Comparison of ENCODE assay signal across 8 cellular contexts in genomic region chr9:129174724-129175514, GRCh38. TPM values are rescaled to one million over a fixed set of nuclear protein-coding genes. Genes with fewer than 3 reads are reported as not detected.
A peak's percentile ranks its signal among the peaks of the same experiment; 100 is the strongest.
DNase-seq lines count a peak whose midpoint lies in the region; ATAC-seq, FAIRE-seq and TF ChIP-seq lines count a peak whose summit lies in the region.

No MANE protein-coding gene starts in this region.

- no TSS peak for BruUV-seq in A673 (replicated peaks; lab: Mats Ljungman, UMichigan)

- no peaks in the 10 kb centered on the region for H3K9me3 ChIP-seq in A673 (ENCODE audit: low read depth, low read length, poor library complexity, severe bottlenecking)

- H3K27ac ChIP-seq in A673 (ENCODE audit: low read depth, low read length, poor library complexity, severe bottlenecking) = peak overlapping the region; percentile 93

- CTCF ChIA-PET in A673 (lab: Charles Lee) = interaction anchor here (0.6 to 1.7 kb wide), 5 partner anchors 32 to 451 kb away, joined by 3 to 7 read pairs (median 4); partner anchors contain the start of gene NTMT1
- CTCF ChIA-PET in activated naive CD4-positive, alpha-beta T cell treated with anti-CD3 and anti-CD28 coated beads, Interleukin-2, amount 10 ng/mL, durations not matched to agents 7 days and 5 days (lab: Charles Lee) = interaction anchor here (0.6 to 4.8 kb wide), 21 partner anchors 9 to 616 kb away, joined by 3 to 55 read pairs (median 4); partner anchors contain the start of genes C9orf50 and NTMT1

- peaks cover 32% of the 10 kb centered on the region for H3K4me1 Mint-ChIP-seq in activated naive CD4-positive, alpha-beta T cell treated with anti-CD3 and anti-CD28 coated beads, Interleukin-2, amount 10 ng/mL, durations not matched to agents 7 days and 5 days
- peaks cover 16% of the 10 kb centered on the region for H3K4me1 Mint-ChIP-seq in nephron

- no peaks in the 10 kb centered on the region for H3K36me3 ChIP-seq in A673 (ENCODE audit: insufficient read depth, low read length, poor library complexity, severe bottlenecking)
- no peaks in the 10 kb centered on the region for H3K36me3 ChIP-seq in GM06990 (ENCODE audit: control insufficient read depth, insufficient read depth, low read length)

- H3K27me3 Mint-ChIP-seq in activated naive CD4-positive, alpha-beta T cell treated with anti-CD3 and anti-CD28 coated beads, Interleukin-2, amount 10 ng/mL, durations not matched to agents 7 days and 5 days = peaks cover 84% of the 10 kb centered on the region
- peaks cover 9% of the 10 kb centered on the region for H3K27me3 Mint-ChIP-seq in nephron (ENCODE audit: low read depth)

- POLR2A ChIA-PET in A673 (lab: Charles Lee; ENCODE audit: low non-redundant PET) = interaction anchor here (0.7 to 1.1 kb wide), 2 partner anchors 9 to 45 kb away, joined by 4 to 5 read pairs; no protein-coding TSS in a partner anchor

- H3K4me1 ChIP-seq in A673 (ENCODE audit: insufficient read depth, low read length, poor library complexity, severe bottlenecking) = peaks cover 24% of the 10 kb centered on the region

- H3K27ac Mint-ChIP-seq in activated naive CD4-positive, alpha-beta T cell treated with anti-CD3 and anti-CD28 coated beads, Interleukin-2, amount 10 ng/mL, durations not matched to agents 7 days and 5 days = peak overlapping the region; percentile 75
- H3K27ac Mint-ChIP-seq in nephron = peak overlapping the region; percentile 99

- no peaks in the 10 kb centered on the region for H3K36me3 Mint-ChIP-seq in activated naive CD4-positive, alpha-beta T cell treated with anti-CD3 and anti-CD28 coated beads, Interleukin-2, amount 10 ng/mL, durations not matched to agents 7 days and 5 days
- no peaks in the 10 kb centered on the region for H3K36me3 Mint-ChIP-seq in nephron (ENCODE audit: low read depth)

- H3K27me3 ChIP-seq in A673 (replicated peaks; ENCODE audit: insufficient read depth, low read depth, low read length, poor library complexity) = no peaks in the 10 kb centered on the region
- peaks cover 1% of the 10 kb centered on the region; the same call in 1 of the 2 replicates for H3K27me3 ChIP-seq in GM06990 (replicated peaks; ENCODE audit: control insufficient read depth, insufficient read depth, low read length)

- peak; percentile 85 for DNase-seq in A673 (ENCODE audit: low spot score)
- DNase-seq in GM06990 (ENCODE audit: extremely low read depth, insufficient read length) = peak; percentile 43
- peak; percentile 82 for DNase-seq in NCI-H69 (lab: John Stamatoyannopoulos, UW)
- DNase-seq in activated naive CD4-positive, alpha-beta T cell treated with anti-CD3 and anti-CD28 coated beads, Interleukin-2, amount 10 ng/mL, durations not matched to agents 7 days and 5 days = peak; percentile 59
- peak; percentile 70 for DNase-seq in foreskin melanocyte
- DNase-seq in urothelium cell line (ENCODE audit: low spot score) = peak; percentile 89

- no peak for FAIRE-seq in urothelium cell line (lab: Jason Lieb, UNC)

- no peaks in the 10 kb centered on the region for H3K9me3 Mint-ChIP-seq in activated naive CD4-positive, alpha-beta T cell treated with anti-CD3 and anti-CD28 coated beads, Interleukin-2, amount 10 ng/mL, durations not matched to agents 7 days and 5 days
- H3K9me3 Mint-ChIP-seq in nephron = no peaks in the 10 kb centered on the region

- no peak for TF ChIP-seq POLR2A in GM18505 (IDR thresholded peaks at IDR 0.05; ENCODE audit: borderline replicate concordance, extremely low read depth, insufficient read depth, insufficient read length)

- TF ChIP-seq CTCF in A673 (conservative IDR thresholded peaks at IDR 0.05; ENCODE audit: low read depth, low read length) (peak; percentile 37; the same call in 1 of the 2 replicates), GM06990 (IDR thresholded peaks at IDR 0.05; ENCODE audit: insufficient read depth, low read length, poor library complexity, severe bottlenecking) (peak; percentile 1), nephron (IDR thresholded peaks at IDR 0.05; ENCODE audit: unreplicated experiment in 3 of 3) (peak in 1 of 3 experiments; percentile 16)

- H3K4me3 Mint-ChIP-seq in activated naive CD4-positive, alpha-beta T cell treated with anti-CD3 and anti-CD28 coated beads, Interleukin-2, amount 10 ng/mL, durations not matched to agents 7 days and 5 days = peak overlapping the region; percentile 75
- H3K4me3 Mint-ChIP-seq in nephron = peak overlapping the region; percentile 93 to 97 (median 94)

- no peak for ATAC-seq in GM18505 (IDR thresholded peaks at IDR 0.05; ENCODE audit: unreplicated experiment)

- H3K4me3 ChIP-seq in A673 (ENCODE audit: low read depth, low read length, poor library complexity, severe bottlenecking) (peak overlapping the region; percentile 66), GM06990 (replicated peaks; ENCODE audit: low read depth, low read length) (peak overlapping the region; percentile 65)

- intact Hi-C loops in A673 (cut with micrococcal nuclease; ENCODE audit: unreplicated experiment) = loop anchor here (2.0 to 5.0 kb wide), 4 partner anchors 34 to 436 kb away; no protein-coding TSS in a partner anchor

RNA-seq across cellular contexts. Expression of gene IER5L, which starts 3.1 kb away (rescaled TPM):
- 12.1 and 14.0 TPM in 2 replicates for total RNA-seq in A673 (2021)
